ENCODE assay signal across 9 cellular contexts in the genomic region with DNA sequence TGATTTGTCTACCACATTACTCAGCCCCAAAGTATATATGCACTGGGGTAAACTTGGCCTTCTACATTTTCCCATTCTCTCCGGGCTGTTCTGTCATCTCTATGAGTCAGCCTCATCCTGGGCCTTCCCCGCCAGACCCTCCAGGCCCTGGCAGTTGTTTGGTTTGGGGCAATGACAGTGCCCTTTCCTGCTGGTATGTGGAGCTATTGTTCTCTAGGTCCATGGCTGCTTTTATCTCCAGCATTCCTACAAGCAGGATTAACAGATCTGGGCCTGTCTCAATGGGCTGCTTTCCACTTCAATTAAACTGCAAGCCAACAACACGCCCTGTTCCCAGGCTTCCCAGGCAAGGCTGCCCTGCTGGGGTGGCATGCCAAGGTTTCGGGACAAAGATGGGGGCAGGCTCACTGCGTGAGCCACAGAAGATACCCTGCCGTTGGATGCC.
DNase-seq lines count a peak whose midpoint lies in the region; ATAC-seq and TF ChIP-seq lines count a peak whose summit lies in the region.
"Had no signal": no experiment of that assay in that cellular context is flagged by ENCODE, and none has a peak within 500 bp of the region (broad histone marks: within the 10 kb centered on the region; RNA-seq: fewer than 3 reads in every experiment).

No MANE protein-coding gene starts in this region.

- no peak for TF ChIP-seq CTCF in retinal pigment epithelial cell (conservative IDR thresholded peaks at IDR 0.05; ENCODE audit: low read depth, low read length)

- DNase-seq in H4 (ENCODE audit: low spot score) (peak; percentile 74), amygdala (lab: John Stamatoyannopoulos, UW) (peak in 31 of 56 donors; percentile 3 to 49 (median 17)), glomerular visceral epithelial cell (ENCODE audit: extremely low spot score) (peak; percentile 82), retinal pigment epithelial cell (ENCODE audit: low read depth) (peak; percentile 91), SHP77 treated with DMSO at 0.1 percent for 48 hours (lab: John Stamatoyannopoulos, UW) (no peak)
- DNase-seq: NCI-H2029 had no signal

- no peak overlapping the region for H3K4me3 ChIP-seq in retinal pigment epithelial cell (ENCODE audit: low read length)

- no peak for ATAC-seq in HG02870 (IDR thresholded peaks at IDR 0.05; ENCODE audit: unreplicated experiment)
- ATAC-seq in GM19463 (IDR thresholded peaks at IDR 0.05; ENCODE audit: unreplicated experiment), result no peak
- ATAC-seq in HG02610 (IDR thresholded peaks at IDR 0.05; ENCODE audit: unreplicated experiment), result no peak
